1 cellular context compared by ENCODE assay signal in genomic region chr10:23693895-23694294, GRCh38.
TF ChIP-seq lines count a peak whose summit lies in the region.

No MANE protein-coding gene starts in this region.

TF ChIP-seq in GM23338, 12 proteins besides CTCF, POLR2A, EP300 and RAD21 (continued from another document):
- TF ChIP-seq EZH2phosphoT487 (IDR thresholded peaks at IDR 0.05; ENCODE audit: unreplicated experiment): no peak
